ENCODE assay signal across 8 cellular contexts in the genomic region with DNA sequence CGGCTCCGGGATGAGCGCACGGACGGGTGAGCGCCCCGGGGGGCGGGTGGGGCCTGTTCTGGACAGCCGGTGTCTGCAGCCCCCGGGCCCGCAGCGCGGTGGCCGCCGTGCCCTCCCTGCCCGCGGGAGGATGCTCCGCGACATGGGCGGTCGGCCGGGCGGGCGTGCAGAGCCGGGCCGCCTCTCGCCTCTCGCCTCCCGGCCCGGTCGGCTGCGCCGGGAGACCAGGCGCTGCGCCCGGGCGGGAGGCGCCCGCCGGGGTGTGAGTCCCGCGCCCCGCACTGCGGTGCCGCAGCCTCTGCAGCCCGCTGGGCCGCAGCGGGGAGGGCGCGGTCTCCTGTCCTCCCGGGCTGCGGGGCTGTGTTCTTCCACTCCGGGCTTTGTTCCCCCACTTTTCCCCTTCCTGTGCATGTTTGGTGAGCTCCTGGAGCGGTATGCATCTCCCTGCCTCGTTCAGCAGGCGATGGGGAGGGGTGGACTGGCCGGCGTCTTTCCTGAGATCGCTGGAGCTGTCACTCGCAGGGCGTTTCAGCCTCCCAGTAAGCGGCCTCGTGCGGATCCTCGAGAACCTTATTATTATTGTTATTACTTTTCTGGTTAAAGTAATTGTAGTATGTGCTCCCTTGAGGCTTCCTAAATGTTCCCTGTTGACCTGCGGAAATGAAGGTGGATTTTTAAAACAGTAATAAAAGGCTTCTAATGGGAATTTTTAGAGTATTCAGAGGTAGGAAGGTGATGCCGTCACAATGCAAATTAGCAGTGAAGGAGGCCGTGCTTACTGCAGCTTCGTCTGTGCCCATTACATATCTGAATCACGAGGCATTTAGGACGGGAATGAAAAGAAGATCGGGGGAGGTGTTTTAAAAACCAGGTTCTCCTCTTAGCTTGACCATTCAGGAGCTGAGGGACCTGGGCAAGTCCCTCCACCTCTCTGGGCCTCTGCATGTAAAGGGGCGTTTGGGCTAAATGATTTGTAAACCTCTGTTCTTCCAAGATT. TPM values are rescaled to one million over a fixed set of nuclear protein-coding genes. Genes with fewer than 3 reads are reported as not detected.
DNase-seq lines count a peak whose midpoint lies in the region; TF ChIP-seq lines count a peak whose summit lies in the region.

No MANE protein-coding gene starts in this region.

- peak; percentile 66 for DNase-seq in NCI-H82 (lab: John Stamatoyannopoulos, UW)
- DNase-seq in NCI-H82 treated with DMSO at 0.1 percent for 48 hours (lab: John Stamatoyannopoulos, UW; ENCODE audit: unreplicated experiment): no peak
- DNase-seq in HCEC 1CT: peak; percentile 18
- peak; percentile 39 for DNase-seq in NAMALWA (ENCODE audit: low spot score)
- peak; percentile 31 for DNase-seq in left ventricle myocardium inferior
- peak in 8 of 10 donors; percentile 36 to 91 (median 56) for DNase-seq in posterior cingulate gyrus
- no peak for DNase-seq in NOMO-1 treated with dmso at 0.1 percent for 144 hours (lab: John Stamatoyannopoulos, UW; ENCODE audit: unreplicated experiment)

- peak overlapping the region; percentile 61 for H3K27ac Mint-ChIP-seq in activated naive CD8-positive, alpha-beta T cell

- H3K4me3 Mint-ChIP-seq in activated naive CD8-positive, alpha-beta T cell: peak overlapping the region; percentile 88

- H3K4me1 Mint-ChIP-seq in activated naive CD8-positive, alpha-beta T cell (ENCODE audit: low read depth): peaks cover 32% of the 10 kb centered on the region

- H3K4me3 ChIP-seq in left ventricle myocardium inferior: peak overlapping the region; percentile 76

- no peaks in the 10 kb centered on the region for H3K9me3 ChIP-seq in left ventricle myocardium inferior (replicated peaks)

- H3K36me3 ChIP-seq in left ventricle myocardium inferior: no peaks in the 10 kb centered on the region

- H3K36me3 Mint-ChIP-seq in activated naive CD8-positive, alpha-beta T cell: no peaks in the 10 kb centered on the region

- H3K27me3 ChIP-seq in left ventricle myocardium inferior (ENCODE audit: low read depth): peaks cover 17% of the 10 kb centered on the region

- intact Hi-C loops in left ventricle myocardium inferior (cut with micrococcal nuclease): no loop called here
- intact Hi-C loops in posterior cingulate gyrus (cut with DNase I): loop anchor here (2.0 to 5.0 kb wide), 2 partner anchors 25 to 130 kb away; a partner anchor contains a TSS

- peaks cover 22% of the 10 kb centered on the region for H3K4me1 ChIP-seq in left ventricle myocardium inferior

- H3K9me3 Mint-ChIP-seq in activated naive CD8-positive, alpha-beta T cell (ENCODE audit: low read depth): no peaks in the 10 kb centered on the region

- no peak for TF ChIP-seq CTCF in left ventricle myocardium inferior (IDR thresholded peaks at IDR 0.05; ENCODE audit: borderline replicate concordance)

- no peaks in the 10 kb centered on the region for H3K27me3 Mint-ChIP-seq in activated naive CD8-positive, alpha-beta T cell

- peak overlapping the region; percentile 79 for H3K27ac ChIP-seq in left ventricle myocardium inferior (replicated peaks)

RNA-seq across cellular contexts. Expression of a gene that starts 0.6 kb away (rescaled TPM):
- total RNA-seq in left ventricle myocardium inferior: 5.1 TPM

RNA-seq across cellular contexts. Expression of a gene that starts 14.5 kb away (rescaled TPM):
- total RNA-seq in left ventricle myocardium inferior: 4.2 TPM

Comparison
In these comparisons a context has a peak if more than half of its experiments do, and no peak if none do; other contexts are left out.
1. DNase-seq: peak in NCI-H82 (single experiment), HCEC 1CT (single experiment), NAMALWA (single experiment), left ventricle myocardium inferior (single experiment) and posterior cingulate gyrus (8 of 10); none in NCI-H82 treated with DMSO at 0.1 percent for 48 hours (single experiment) and NOMO-1 treated with dmso at 0.1 percent for 144 hours (single experiment).